1 cellular context compared by ENCODE assay signal in the genomic region with DNA sequence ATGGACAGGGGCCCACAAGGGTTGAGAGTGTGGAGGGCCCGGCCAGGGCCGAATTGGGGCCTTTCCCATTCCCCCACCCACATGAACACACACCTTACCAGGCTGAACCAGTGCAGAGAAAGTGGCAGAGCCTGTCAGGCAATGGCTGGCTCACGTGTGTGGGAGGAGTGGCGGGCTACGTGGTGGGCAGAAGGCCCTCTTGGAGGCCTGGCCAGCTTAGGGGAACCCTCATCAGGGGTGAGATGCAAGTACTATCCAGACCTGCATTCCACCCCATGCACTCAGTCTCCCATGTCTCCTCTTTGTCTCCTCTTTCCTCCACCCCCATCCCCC.
TF ChIP-seq lines count a peak whose summit lies in the region.

No MANE protein-coding gene starts in this region.

TF ChIP-seq in K562, 482 proteins besides CTCF, POLR2A, EP300 and RAD21 (continued from another document):
- no peak for TF ChIP-seq PHB (CRISPR knock-in tag; IDR thresholded peaks at IDR 0.05)
- TF ChIP-seq RUNX1 (IDR thresholded peaks at IDR 0.05; ENCODE audit: low read depth), result no peak
- no peak for TF ChIP-seq FOXJ3 (CRISPR knock-in tag; IDR thresholded peaks at IDR 0.05)
- TF ChIP-seq NR2C2 (CRISPR knock-in tag; IDR thresholded peaks at IDR 0.05), result no peak
- no peak for TF ChIP-seq NR2C2 (tag; IDR thresholded peaks at IDR 0.05)
- TF ChIP-seq SNIP1 (IDR thresholded peaks at IDR 0.05; ENCODE audit: low read depth), result no peak
- TF ChIP-seq TARDBP (IDR thresholded peaks at IDR 0.05), result no peak
- no peak for TF ChIP-seq ZNF253 (CRISPR knock-in tag; conservative IDR thresholded peaks at IDR 0.05)
- no peak for TF ChIP-seq SPI1 (IDR thresholded peaks at IDR 0.05; ENCODE audit: borderline replicate concordance, low read depth, low read length)
- TF ChIP-seq ESRRA (IDR thresholded peaks at IDR 0.05; ENCODE audit: borderline replicate concordance, low read depth), result no peak
TF ChIP-seq in K562: peak in this region for 0.
